1 cellular context compared by ENCODE assay signal in genomic region chr6:168156742-168157265, GRCh38.
TF ChIP-seq lines count a peak whose summit lies in the region.

No MANE protein-coding gene starts in this region.

TF ChIP-seq in IMR-90, 13 proteins besides CTCF, POLR2A, EP300 and RAD21:
- TF ChIP-seq CEBPB (IDR thresholded peaks at IDR 0.05; ENCODE audit: low read depth, low read length) (no peak), RFX5 (IDR thresholded peaks at IDR 0.05; ENCODE audit: low read depth, low read length) (no peak), NFE2L2 (IDR thresholded peaks at IDR 0.05; ENCODE audit: low read depth, low read length) (no peak)
TF ChIP-seq in IMR-90: peak in this region for 0.
